ENCODE assay signal across 25 cellular contexts in genomic region chr16:87254271-87254670, GRCh38.
"Had no signal": no experiment of that assay in that cellular context is flagged by ENCODE, and none has a peak within 500 bp of the region (broad histone marks: within the 10 kb centered on the region; RNA-seq: fewer than 3 reads in every experiment).

No MANE protein-coding gene starts in this region.

- H3K9me3 ChIP-seq: SJSA1 had no signal

- H3K27ac ChIP-seq: HL-60, KMS-11, RWPE1, SJSA1, SK-N-MC had no signal

- H3K27ac Mint-ChIP-seq: IgD-negative memory B cell had no signal

- H3K27me3 Mint-ChIP-seq: IgD-negative memory B cell had no signal

- H3K9ac ChIP-seq: KMS-11 had no signal

- H3K4me3 ChIP-seq: K562, SJSA1, SK-N-MC had no signal

- DNase-seq: Kasumi-1, MM.1S, NCI-H1092 treated with DMSO at 0.1 percent for 48 hours, NCI-H1436, NCI-H187, NCI-H2029, NCI-H2081 treated with DMSO at 0.1 percent for 48 hours, NCI-H2171, NCI-H226, NCI-H446, NCI-H510A, NCI-H524 treated with DMSO at 0.1 percent for 48 hours, NCI-H69, NCI-H774, PC-3, SHP77 treated with DMSO at 0.1 percent for 48 hours had no signal

- H3K9me3 Mint-ChIP-seq: IgD-negative memory B cell had no signal

- H3K27me3 ChIP-seq: SJSA1 had no signal

- H3K4me1 Mint-ChIP-seq: IgD-negative memory B cell had no signal

- ATAC-seq: K562, Panc1, PC-3, Right ventricle myocardium inferior had no signal

- H3K4me2 ChIP-seq: KMS-11 had no signal

- H3K4me3 Mint-ChIP-seq: IgD-negative memory B cell had no signal

- H3K36me3 ChIP-seq: SJSA1 had no signal
